24 cellular contexts compared by ENCODE assay signal in genomic region chr10:116477989-116478615, GRCh38. TPM values are rescaled to one million over a fixed set of nuclear protein-coding genes. Genes with fewer than 3 reads are reported as not detected.
"Had no signal": no experiment of that assay in that cellular context is flagged by ENCODE, and none has a peak within 500 bp of the region (broad histone marks: within the 10 kb centered on the region; RNA-seq: fewer than 3 reads in every experiment).

No MANE protein-coding gene starts in this region.

- H3K4me3 Mint-ChIP-seq: activated CD4-positive, alpha-beta T cell treated with anti-CD3 and anti-CD28 coated beads, Interleukin-2, amount 10 ng/mL, durations not matched to agents 7 days and 5 days; activated CD8-positive, alpha-beta T cell treated with anti-CD3 and anti-CD28 coated beads for 36 hours; activated naive CD4-positive, alpha-beta T cell treated with anti-CD3 and anti-CD28 coated beads, Interleukin-2, amount 50 U/mL, for 24 hours; activated T-helper 1 cell treated with anti-CD3 and anti-CD28 coated beads, Interleukin-12 subunit alpha, Interleukin-12 subunit beta, Interleukin-2, Interleukin-4 antibody, amounts not matched to agents 30 ng/mL and 10 ng/mL and 1 ng/mL, durations not matched to agents 14 hours and 24 hours and 36 hours; nephron; stimulated activated naive B cell treated with anti-CD40 and anti-IgM and Interleukin-4, amounts not matched to agents 10 μg/mL and 1 μg/mL and 100 μg/mL, for 72 hours had no signal

- H3K36me3 ChIP-seq: thyroid gland had no signal

- H3K27ac Mint-ChIP-seq: activated CD4-positive, alpha-beta T cell treated with anti-CD3 and anti-CD28 coated beads, Interleukin-2, amount 10 ng/mL, durations not matched to agents 7 days and 5 days; activated CD8-positive, alpha-beta T cell treated with anti-CD3 and anti-CD28 coated beads for 36 hours; activated naive CD4-positive, alpha-beta T cell treated with anti-CD3 and anti-CD28 coated beads, Interleukin-2, amount 50 U/mL, for 24 hours; activated T-helper 1 cell treated with anti-CD3 and anti-CD28 coated beads, Interleukin-12 subunit alpha, Interleukin-12 subunit beta, Interleukin-2, Interleukin-4 antibody, amounts not matched to agents 30 ng/mL and 10 ng/mL and 1 ng/mL, durations not matched to agents 14 hours and 24 hours and 36 hours; nephron; stimulated activated naive B cell treated with anti-CD40 and anti-IgM and Interleukin-4, amounts not matched to agents 10 μg/mL and 1 μg/mL and 100 μg/mL, for 72 hours had no signal

- H3K4me1 Mint-ChIP-seq: activated CD4-positive, alpha-beta T cell treated with anti-CD3 and anti-CD28 coated beads, Interleukin-2, amount 10 ng/mL, durations not matched to agents 7 days and 5 days; activated naive CD4-positive, alpha-beta T cell treated with anti-CD3 and anti-CD28 coated beads, Interleukin-2, amount 50 U/mL, for 24 hours; nephron; stimulated activated naive B cell treated with anti-CD40 and anti-IgM and Interleukin-4, amounts not matched to agents 10 μg/mL and 1 μg/mL and 100 μg/mL, for 72 hours had no signal

- H3K9me3 Mint-ChIP-seq: activated CD4-positive, alpha-beta T cell treated with anti-CD3 and anti-CD28 coated beads, Interleukin-2, amount 10 ng/mL, durations not matched to agents 7 days and 5 days; activated T-helper 1 cell treated with anti-CD3 and anti-CD28 coated beads, Interleukin-12 subunit alpha, Interleukin-12 subunit beta, Interleukin-2, Interleukin-4 antibody, amounts not matched to agents 30 ng/mL and 10 ng/mL and 1 ng/mL, durations not matched to agents 14 hours and 24 hours and 36 hours had no signal

- H3K27me3 ChIP-seq: thyroid gland had no signal

- H3K27me3 Mint-ChIP-seq: activated CD4-positive, alpha-beta T cell treated with anti-CD3 and anti-CD28 coated beads, Interleukin-2, amount 10 ng/mL, durations not matched to agents 7 days and 5 days; activated CD8-positive, alpha-beta T cell treated with anti-CD3 and anti-CD28 coated beads for 36 hours; activated naive CD4-positive, alpha-beta T cell treated with anti-CD3 and anti-CD28 coated beads, Interleukin-2, amount 50 U/mL, for 24 hours; stimulated activated naive B cell treated with anti-CD40 and anti-IgM and Interleukin-4, amounts not matched to agents 10 μg/mL and 1 μg/mL and 100 μg/mL, for 72 hours had no signal

- H3K9ac ChIP-seq: parathyroid adenoma had no signal

- H3K4me1 ChIP-seq: parathyroid adenoma, thyroid gland had no signal

- DNase-seq: activated CD4-positive, alpha-beta T cell treated with anti-CD3 and anti-CD28 coated beads, Interleukin-2, amount 10 ng/mL, durations not matched to agents 7 days and 5 days; activated CD8-positive, alpha-beta T cell treated with anti-CD3 and anti-CD28 coated beads for 36 hours; activated gamma-delta T cell; aorta; dermis blood vessel endothelial cell; effector memory CD4-positive, alpha-beta T cell; foreskin melanocyte; left ventricle myocardium superior; mammary epithelial cell; midbrain; right cardiac atrium; stimulated activated CD4-positive, alpha-beta T cell treated with anti-CD3 and anti-CD28 coated beads, Interleukin-1b, Interleukin-23, amount 100 ng/mL, for 48 hours; stimulated activated naive B cell treated with anti-CD40 and anti-IgM and Interleukin-4, amounts not matched to agents 10 μg/mL and 1 μg/mL and 100 μg/mL, for 72 hours; thyroid gland had no signal

- H3K9me3 ChIP-seq: thyroid gland had no signal

- H3K4me3 ChIP-seq: thyroid gland had no signal

- ATAC-seq: activated CD4-positive, CD25-positive, alpha-beta regulatory T cell treated with anti-CD3 and anti-CD28 coated beads, Interleukin-2, amount 50 U/mL, for 24 hours; activated CD8-positive, alpha-beta T cell treated with anti-CD3 and anti-CD28 coated beads for 36 hours; left ventricle myocardium superior; right cardiac atrium; stimulated activated naive B cell treated with anti-CD40 and anti-IgM and Interleukin-4, amounts not matched to agents 10 μg/mL and 1 μg/mL and 100 μg/mL, for 72 hours had no signal

- H3K27ac ChIP-seq: parathyroid adenoma, thyroid gland, VCaP had no signal

- H2AFZ ChIP-seq: parathyroid adenoma had no signal

RNA-seq across cellular contexts. Expression of gene PNLIPRP3, which starts 50.5 kb away (rescaled TPM):
- total RNA-seq: activated CD4-positive, alpha-beta T cell treated with anti-CD3 and anti-CD28 coated beads, Interleukin-2, amount 10 ng/mL, durations not matched to agents 7 days and 5 days; activated CD8-positive, alpha-beta T cell treated with anti-CD3 and anti-CD28 coated beads for 36 hours; activated T-helper 1 cell treated with anti-CD3 and anti-CD28 coated beads, Interleukin-12 subunit alpha, Interleukin-12 subunit beta, Interleukin-2, Interleukin-4 antibody, amounts not matched to agents 30 ng/mL and 10 ng/mL and 1 ng/mL, durations not matched to agents 14 hours and 24 hours and 36 hours; aorta; cardiac septum; left ventricle myocardium superior; pulmonary artery endothelial cell; right cardiac atrium; T-helper 2 cell treated with Interferon-gamma antibody and Interleukin-4, amounts not matched to agents 100 ng/mL and 5 ng/mL, for 36 hours; urinary bladder had no signal
- polyA plus RNA-seq: aorta, right cardiac atrium had no signal
